10 cellular contexts compared by ENCODE assay signal in genomic region chr11:114166389-114166788, GRCh38.
A peak's percentile ranks its signal among the peaks of the same experiment; 100 is the strongest.
DNase-seq lines count a peak whose midpoint lies in the region; ATAC-seq, FAIRE-seq and TF ChIP-seq lines count a peak whose summit lies in the region.
"Had no signal": no experiment of that assay in that cellular context is flagged by ENCODE, and none has a peak within 500 bp of the region (broad histone marks: within the 10 kb centered on the region; RNA-seq: fewer than 3 reads in every experiment).

No MANE protein-coding gene starts in this region.

- BruUV-seq in K562 (replicated peaks; lab: Mats Ljungman, UMichigan) = no TSS peak

- POLR2A ChIA-PET in K562 (lab: Yijun Ruan, JAX) = interaction anchor here (0.9 to 1.8 kb wide), 3 partner anchors 9 to 22 kb away, joined by 3 to 8 read pairs (median 3); no protein-coding TSS in a partner anchor

- peak overlapping the region; percentile 52 for H3K27ac Mint-ChIP-seq in activated naive CD4-positive, alpha-beta T cell treated with anti-CD3 and anti-CD28 coated beads, Interleukin-2, amount 50 U/mL, for 24 hours
- peak overlapping the region in 5 of 6 donors; percentile 65 to 95 (median 87) for H3K27ac Mint-ChIP-seq in naive B cell

- no peak for TF ChIP-seq RAD21 in K562 (CRISPR knock-in tag; conservative IDR thresholded peaks at IDR 0.05 in 1 of 2, IDR thresholded peaks at IDR 0.05 in 1 of 2)

- H3K36me3 Mint-ChIP-seq in activated naive CD4-positive, alpha-beta T cell treated with anti-CD3 and anti-CD28 coated beads, Interleukin-2, amount 50 U/mL, for 24 hours = no peaks in the 10 kb centered on the region
- peaks cover 0 to 8% of the 10 kb centered on the region in 2 donors for H3K36me3 Mint-ChIP-seq in naive B cell

- no peaks in the 10 kb centered on the region for H3K9me3 ChIP-seq in K562 (replicated peaks; ENCODE audit: control insufficient read depth, insufficient read depth, low read depth, low read length)
- H3K9me3 ChIP-seq: BE2C had no signal

- peaks cover 99% of the 10 kb centered on the region for H3K4me1 Mint-ChIP-seq in activated naive CD4-positive, alpha-beta T cell treated with anti-CD3 and anti-CD28 coated beads, Interleukin-2, amount 50 U/mL, for 24 hours
- peaks cover 70 to 98% (median 97%) of the 10 kb centered on the region in 3 donors for H3K4me1 Mint-ChIP-seq in naive B cell

- H3K9me1 ChIP-seq in K562 (ENCODE audit: control insufficient read depth, insufficient read depth, low read length) = no peaks in the 10 kb centered on the region

- no peaks in the 10 kb centered on the region for H3K9me3 Mint-ChIP-seq in activated naive CD4-positive, alpha-beta T cell treated with anti-CD3 and anti-CD28 coated beads, Interleukin-2, amount 50 U/mL, for 24 hours
- no peaks in the 10 kb centered on the region for H3K9me3 Mint-ChIP-seq in naive B cell

- H3K9ac ChIP-seq in K562 (ENCODE audit: insufficient read depth in 1 of 2, low read depth in 2 of 2, low read length in 2 of 2) = no peak overlapping the region

- no peak for TF ChIP-seq EP300 in K562 (IDR thresholded peaks at IDR 0.05; ENCODE audit: low read length)

- intact Hi-C loops in K562 (cut with micrococcal nuclease) = loop anchor here (5.0 kb wide), 1 partner anchor 84 kb away; no protein-coding TSS in a partner anchor

- H3K27me3 ChIP-seq in K562 (ENCODE audit: control insufficient read depth in 2 of 2, insufficient read depth in 2 of 2, low read length in 2 of 2) = peaks cover 4 to 32% of the 10 kb centered on the region in 2 experiments; a peak in 4 of 5 replicates

- no peaks in the 10 kb centered on the region for H3K79me2 ChIP-seq in K562 (ENCODE audit: control insufficient read depth, insufficient read depth, low read length)

- no peak overlapping the region for H3K27ac ChIP-seq in K562 (ENCODE audit: extremely low read depth, low read depth, low read length)
- peak overlapping the region; percentile 80 for H3K27ac ChIP-seq in urinary bladder (ENCODE audit: low read depth)

- no peaks in the 10 kb centered on the region for H4K20me1 ChIP-seq in K562 (replicated peaks; ENCODE audit: control insufficient read depth, insufficient read depth, low read length)

- H3K27me3 Mint-ChIP-seq in activated naive CD4-positive, alpha-beta T cell treated with anti-CD3 and anti-CD28 coated beads, Interleukin-2, amount 50 U/mL, for 24 hours = no peaks in the 10 kb centered on the region
- H3K27me3 Mint-ChIP-seq in naive B cell = no peaks in the 10 kb centered on the region

- no peaks in the 10 kb centered on the region for H3K36me3 ChIP-seq in K562 (ENCODE audit: control insufficient read depth, insufficient read depth, low read length)
- H3K36me3 ChIP-seq in urinary bladder (ENCODE audit: insufficient read depth) = no peaks in the 10 kb centered on the region
- H3K36me3 ChIP-seq: BE2C had no signal

- no peak for DNase-seq in activated naive CD4-positive, alpha-beta T cell (lab: John Stamatoyannopoulos, UW)
- DNase-seq in K562 (ENCODE audit: extremely low read depth in 1 of 4, low spot score in 3 of 4) (no peak), naive B cell (no peak), middle frontal gyrus (ENCODE audit: extremely low spot score, low spot score) (no peak)
- DNase-seq: stimulated activated CD4-positive, alpha-beta T cell treated with anti-CD3 and anti-CD28 coated beads, Interleukin-2, amount 100 ng/mL, for 24 hours had no signal

- TF ChIP-seq CTCF in K562 (IDR thresholded peaks at IDR 0.05 in 2 of 3, conservative IDR thresholded peaks at IDR 0.05 in 1 of 3; ENCODE audit: insufficient read depth in 2 of 3, low read depth in 1 of 3, low read length in 3 of 3) = no peak

- H3K4me1 ChIP-seq in K562 (replicated peaks in 1 of 2; ENCODE audit: control insufficient read depth in 2 of 2, insufficient read depth in 2 of 2, low read length in 2 of 2) = peaks cover 0 to 8% of the 10 kb centered on the region in 2 experiments; a peak in 2 of 5 replicates
- peaks cover 10% of the 10 kb centered on the region for H3K4me1 ChIP-seq in urinary bladder (ENCODE audit: insufficient read depth)

- H3K4me3 ChIP-seq in K562 (no peak overlapping the region), urinary bladder (ENCODE audit: low read depth, low read length) (no peak overlapping the region)

- no peak for TF ChIP-seq POLR2A in K562 (conservative IDR thresholded peaks at IDR 0.05)

- in situ Hi-C loops in K562 (cut with MboI) = no loop called here

- peak overlapping the region; percentile 38 for H3K4me3 Mint-ChIP-seq in activated naive CD4-positive, alpha-beta T cell treated with anti-CD3 and anti-CD28 coated beads, Interleukin-2, amount 50 U/mL, for 24 hours
- H3K4me3 Mint-ChIP-seq in naive B cell = peak overlapping the region; percentile 51 to 89 (median 76)

- no peak overlapping the region for H2AFZ ChIP-seq in K562 (ENCODE audit: low read depth, low read length)

- peak; percentile 57 for FAIRE-seq in K562 (lab: Jason Lieb, UNC)

- CTCF ChIA-PET in K562 (lab: Yijun Ruan, JAX; ENCODE audit: low intra/inter-chr PET ratio) = no interaction called here

- ATAC-seq in K562 (no peak), naive B cell (ENCODE audit: low read depth in 2 of 2) (no peak), GM19395 (IDR thresholded peaks at IDR 0.05; ENCODE audit: unreplicated experiment) (no peak), HG03135 (IDR thresholded peaks at IDR 0.05; ENCODE audit: unreplicated experiment) (no peak)

- 32% methylated on average over 4 of the region's 4 CpGs for WGBS in K562 (ENCODE audit: insufficient coverage, low coverage, missing lambda C conversion rate)
- 83% methylated on average over 4 of the region's 4 CpGs for WGBS in urinary bladder

- H3K4me2 ChIP-seq in K562 (ENCODE audit: insufficient read depth, low read length) = no peak overlapping the region

TF ChIP-seq in K562, 482 proteins besides CTCF, POLR2A, EP300 and RAD21:
- TF ChIP-seq SMARCB1 (IDR thresholded peaks at IDR 0.05; ENCODE audit: insufficient read length, low read depth) (no peak), RFX1 (IDR thresholded peaks at IDR 0.05) (no peak), ZFPM2 (CRISPR knock-in tag; IDR thresholded peaks at IDR 0.05) (no peak), TCF3 (CRISPR knock-in tag; IDR thresholded peaks at IDR 0.05) (no peak), ZC3H11A (IDR thresholded peaks at IDR 0.05; ENCODE audit: low read depth, low read length) (no peak), HSF4 (CRISPR knock-in tag; IDR thresholded peaks at IDR 0.05; ENCODE audit: borderline replicate concordance) (no peak), MAFK (IDR thresholded peaks at IDR 0.05; ENCODE audit: low read length) (no peak), PHTF2 (CRISPR knock-in tag; IDR thresholded peaks at IDR 0.05) (no peak), EWSR1 (IDR thresholded peaks at IDR 0.05; ENCODE audit: borderline replicate concordance, low read depth, partially characterized antibody) (no peak), BRD9 (IDR thresholded peaks at IDR 0.05; ENCODE audit: low read depth, partially characterized antibody) (no peak), NFIX (CRISPR knock-in tag; IDR thresholded peaks at IDR 0.05; ENCODE audit: low read depth) (no peak), TFAM (CRISPR knock-in tag; conservative IDR thresholded peaks at IDR 0.05) (no peak), FUS (optimal IDR thresholded peaks at IDR 0.05; ENCODE audit: low read depth, low read length) (no peak), PRMT5 (CRISPR knock-in tag; IDR thresholded peaks at IDR 0.05) (no peak), MAZ (CRISPR knock-in tag; conservative IDR thresholded peaks at IDR 0.05 in 1 of 2, IDR thresholded peaks at IDR 0.05 in 1 of 2) (no peak), EHMT2 (IDR thresholded peaks at IDR 0.05) (no peak)
